3 cellular contexts compared by ENCODE assay signal in genomic region chr12:15853877-15854276, GRCh38.
TF ChIP-seq lines count a peak whose summit lies in the region.

No MANE protein-coding gene starts in this region.

TF ChIP-seq in A549, 52 proteins besides CTCF, POLR2A, EP300 and RAD21:
- TF ChIP-seq HEYL (CRISPR knock-in tag; IDR thresholded peaks at IDR 0.05) (no peak), FOXS1 (CRISPR knock-in tag; IDR thresholded peaks at IDR 0.05) (no peak), PBX3 (IDR thresholded peaks at IDR 0.05) (no peak)

TF ChIP-seq in IMR-90, 13 proteins besides CTCF, POLR2A, EP300 and RAD21:
- no peak for TF ChIP-seq RFX5 (IDR thresholded peaks at IDR 0.05; ENCODE audit: low read depth, low read length)
- no peak for TF ChIP-seq SMC3 (IDR thresholded peaks at IDR 0.05; ENCODE audit: low read depth, low read length)
- no peak for TF ChIP-seq CEBPB (IDR thresholded peaks at IDR 0.05; ENCODE audit: low read depth, low read length)
- no peak for TF ChIP-seq ELK1 (IDR thresholded peaks at IDR 0.05; ENCODE audit: borderline replicate concordance, low read depth, low read length)
- TF ChIP-seq RCOR1 (IDR thresholded peaks at IDR 0.05; ENCODE audit: insufficient replicate concordance, low read length) = no peak
- TF ChIP-seq FOS (IDR thresholded peaks at IDR 0.05; ENCODE audit: low read depth, low read length) = no peak
- no peak for TF ChIP-seq NFE2L2 (IDR thresholded peaks at IDR 0.05; ENCODE audit: low read depth, low read length)
- TF ChIP-seq MXI1 (IDR thresholded peaks at IDR 0.05; ENCODE audit: borderline replicate concordance, low read depth, low read length) = no peak
- TF ChIP-seq MAFK (IDR thresholded peaks at IDR 0.05; ENCODE audit: low read depth, low read length) = no peak
- no peak for TF ChIP-seq CHD1 (IDR thresholded peaks at IDR 0.05; ENCODE audit: low read depth, low read length)
- TF ChIP-seq, protein P1, sequence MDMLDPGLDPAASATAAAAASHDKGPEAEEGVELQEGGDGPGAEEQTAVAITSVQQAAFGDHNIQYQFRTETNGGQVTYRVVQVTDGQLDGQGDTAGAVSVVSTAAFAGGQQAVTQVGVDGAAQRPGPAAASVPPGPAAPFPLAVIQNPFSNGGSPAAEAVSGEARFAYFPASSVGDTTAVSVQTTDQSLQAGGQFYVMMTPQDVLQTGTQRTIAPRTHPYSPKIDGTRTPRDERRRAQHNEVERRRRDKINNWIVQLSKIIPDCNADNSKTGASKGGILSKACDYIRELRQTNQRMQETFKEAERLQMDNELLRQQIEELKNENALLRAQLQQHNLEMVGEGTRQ (IDR thresholded peaks at IDR 0.05; ENCODE audit: low read depth, low read length) = no peak
- TF ChIP-seq MAZ (IDR thresholded peaks at IDR 0.05; ENCODE audit: borderline replicate concordance, low read depth, low read length) = no peak
- TF ChIP-seq BHLHE40 (IDR thresholded peaks at IDR 0.05; ENCODE audit: low read depth, low read length) = no peak

TF ChIP-seq in H1, 55 proteins besides CTCF, POLR2A, EP300 and RAD21:
- TF ChIP-seq EGR1 (IDR thresholded peaks at IDR 0.05; ENCODE audit: borderline replicate concordance, low read depth, low read length) = no peak
TF ChIP-seq in H1: peak in this region for 0.
